In genomic region chr22:35020517-35020916, GRCh38 we compare ENCODE assay signal across 31 cellular contexts. TPM values are rescaled to one million over a fixed set of nuclear protein-coding genes. Genes with fewer than 3 reads are reported as not detected.
"Had no signal": no experiment of that assay in that cellular context is flagged by ENCODE, and none has a peak within 500 bp of the region (broad histone marks: within the 10 kb centered on the region; RNA-seq: fewer than 3 reads in every experiment).

No MANE protein-coding gene starts in this region.

- H3K4me1 ChIP-seq: pancreas, sigmoid colon, testis, thyroid gland, upper lobe of right lung had no signal

- H3K27ac ChIP-seq: left ventricle myocardium inferior, pancreas, sigmoid colon, testis, thyroid gland, upper lobe of right lung had no signal

- H3K9me3 Mint-ChIP-seq: mesothelial cell of epicardium; natural killer cell treated with Interleukin-12 subunit alpha and Interleukin-12 subunit beta and Interleukin-15 and Interleukin-18, amount 100 ng/mL, for 72 hours; stimulated activated memory B cell treated with anti-CD40 and anti-IgM and Interleukin-4, amounts not matched to agents 10 μg/mL and 1 μg/mL and 100 μg/mL, for 72 hours; stimulated activated naive CD8-positive, alpha-beta T cell treated with anti-CD3 and anti-CD28 coated beads, Interleukin-15, amount 100 ng/mL, for 72 hours had no signal

- H3K36me3 Mint-ChIP-seq: mesothelial cell of epicardium; naive thymus-derived CD4-positive, alpha-beta T cell; natural killer cell treated with Interleukin-12 subunit alpha and Interleukin-12 subunit beta and Interleukin-15 and Interleukin-18, amount 100 ng/mL, for 72 hours; stimulated activated memory B cell treated with anti-CD40 and anti-IgM and Interleukin-4, amounts not matched to agents 10 μg/mL and 1 μg/mL and 100 μg/mL, for 72 hours had no signal

- H3K27ac Mint-ChIP-seq: mesothelial cell of epicardium; naive thymus-derived CD4-positive, alpha-beta T cell; natural killer cell treated with Interleukin-12 subunit alpha and Interleukin-12 subunit beta and Interleukin-15 and Interleukin-18, amount 100 ng/mL, for 72 hours; stimulated activated memory B cell treated with anti-CD40 and anti-IgM and Interleukin-4, amounts not matched to agents 10 μg/mL and 1 μg/mL and 100 μg/mL, for 72 hours had no signal

- H3K4me2 ChIP-seq: smooth muscle cell had no signal

- H3K4me3 Mint-ChIP-seq: mesothelial cell of epicardium; naive thymus-derived CD4-positive, alpha-beta T cell; natural killer cell treated with Interleukin-12 subunit alpha and Interleukin-12 subunit beta and Interleukin-15 and Interleukin-18, amount 100 ng/mL, for 72 hours; stimulated activated memory B cell treated with anti-CD40 and anti-IgM and Interleukin-4, amounts not matched to agents 10 μg/mL and 1 μg/mL and 100 μg/mL, for 72 hours; stimulated activated naive CD8-positive, alpha-beta T cell treated with anti-CD3 and anti-CD28 coated beads, Interleukin-15, amount 100 ng/mL, for 72 hours had no signal

- H3K4me3 ChIP-seq: left ventricle myocardium inferior, lung, pancreas, prostate gland, sigmoid colon, smooth muscle cell, testis, thyroid gland, transverse colon, upper lobe of right lung had no signal

- H3K36me3 ChIP-seq: left ventricle myocardium inferior, pancreas, prostate gland, sigmoid colon, thyroid gland, transverse colon, upper lobe of right lung had no signal

- FAIRE-seq: pancreas had no signal

- ATAC-seq: naive thymus-derived CD4-positive, alpha-beta T cell; natural killer cell treated with Interleukin-12 subunit alpha and Interleukin-12 subunit beta and Interleukin-15 and Interleukin-18, amount 100 ng/mL, for 72 hours; pancreas; right cardiac atrium; stimulated activated memory B cell treated with anti-CD40 and anti-IgM and Interleukin-4, amounts not matched to agents 10 μg/mL and 1 μg/mL and 100 μg/mL, for 72 hours; stimulated activated naive CD8-positive, alpha-beta T cell treated with anti-CD3 and anti-CD28 coated beads, Interleukin-15, amount 100 ng/mL, for 72 hours; upper lobe of right lung had no signal

- DNase-seq: islet precursor cell; left ventricle myocardium inferior; mesendoderm; naive thymus-derived CD4-positive, alpha-beta T cell; pancreas; posterior cingulate gyrus; retina; right cardiac atrium; sigmoid colon; stimulated activated CD4-positive, alpha-beta T cell treated with anti-CD3 and anti-CD28 coated beads, Interleukin-1b, Interleukin-23, amount 100 ng/mL, for 48 hours; stimulated activated CD4-positive, alpha-beta T cell treated with anti-CD3 and anti-CD28 coated beads, Interleukin-2, amount 100 ng/mL, for 48 hours; stimulated activated CD4-positive, alpha-beta T cell treated with anti-CD3 and anti-CD28 coated beads, Interleukin-4, amount 100 ng/mL, for 4 hours; stimulated activated CD8-positive, alpha-beta memory T cell treated with anti-CD3 and anti-CD28 coated beads, Interleukin-4, amount 100 ng/mL, for 48 hours; stimulated activated naive CD4-positive, alpha-beta T cell treated with Interleukin-2 at 50 U/mL for 16 hours; stimulated activated naive CD8-positive, alpha-beta T cell treated with anti-CD3 and anti-CD28 coated beads, Interleukin-15, amount 100 ng/mL, for 72 hours; substantia nigra; testis; thyroid gland; upper lobe of right lung had no signal

- H3K27me3 ChIP-seq: testis, thyroid gland had no signal

- H3K9me3 ChIP-seq: left ventricle myocardium inferior, pancreas, prostate gland, sigmoid colon, testis, thyroid gland, transverse colon, upper lobe of right lung had no signal

RNA-seq across cellular contexts. Expression of gene ISX, which starts 45.4 kb away (rescaled TPM):
- total RNA-seq: kidney epithelial cell; left ventricle myocardium inferior; lung; mononuclear cell; myocyte; naive thymus-derived CD4-positive, alpha-beta T cell; natural killer cell treated with Interleukin-12 subunit alpha and Interleukin-12 subunit beta and Interleukin-15 and Interleukin-18, amount 100 ng/mL, for 72 hours; osteoblast; right cardiac atrium; smooth muscle cell; testis; thyroid gland; upper lobe of right lung had no signal
- polyA plus RNA-seq: lung; naive thymus-derived CD4-positive, alpha-beta T cell; neural cell; right cardiac atrium; smooth muscle cell had no signal
